31 cellular contexts compared by ENCODE assay signal in the genomic region with DNA sequence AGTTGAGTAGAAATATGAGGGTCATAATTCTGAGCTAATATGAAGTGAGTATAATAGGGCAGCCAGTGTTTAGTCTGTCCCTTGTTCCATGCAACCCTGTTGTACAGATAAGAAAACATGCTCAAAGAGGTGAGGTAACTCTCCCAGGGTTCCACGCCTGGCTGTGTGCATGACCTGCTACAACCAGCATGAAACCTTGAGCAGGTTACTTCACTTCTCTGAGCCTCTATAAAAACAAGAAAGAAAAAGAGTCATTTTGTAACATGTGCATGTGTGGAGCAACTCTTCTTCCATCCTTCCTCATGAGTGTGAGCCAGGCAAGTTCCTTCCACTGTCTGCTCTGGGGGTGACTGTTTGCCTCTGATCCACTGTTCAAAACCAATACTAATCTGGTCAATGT. TPM values are rescaled to one million over a fixed set of nuclear protein-coding genes. Genes with fewer than 3 reads are reported as not detected.
DNase-seq lines count a peak whose midpoint lies in the region; ATAC-seq and FAIRE-seq lines count a peak whose summit lies in the region.
"Had no signal": no experiment of that assay in that cellular context is flagged by ENCODE, and none has a peak within 500 bp of the region (broad histone marks: within the 10 kb centered on the region; RNA-seq: fewer than 3 reads in every experiment).

No MANE protein-coding gene starts in this region.

- DNase-seq in GF-D8 (lab: John Stamatoyannopoulos, UW) (peak; percentile 63), SKM-1 (lab: John Stamatoyannopoulos, UW; ENCODE audit: unreplicated experiment) (peak; percentile 84), left colon (no peak), small intestine (peak; percentile 67), cerebellar cortex (ENCODE audit: low spot score) (no peak)
- DNase-seq in activated CD8-positive, alpha-beta memory T cell treated with anti-CD3 and anti-CD28 coated beads, Interleukin-2, amount 10 ng/mL, durations not matched to agents 7 days and 5 days: no peak
- no peak for DNase-seq in activated CD4-positive, CD25-positive, alpha-beta regulatory T cell treated with anti-CD3 and anti-CD28 coated beads, Interleukin-2, amount 50 U/mL, for 72 hours
- DNase-seq: activated B cell treated with CpG ODN at 0.5 μM for 24 hours; activated CD4-positive, alpha-beta T cell treated with anti-CD3 and anti-CD28 coated beads, Interleukin-2, amount 50 U/mL, for 1 hour; activated gamma-delta T cell treated with Interleukin-2 at 50 U/mL for 16 hours; activated naive CD8-positive, alpha-beta T cell treated with anti-CD3 and anti-CD28 coated beads, Interleukin-2, amount 50 U/mL, for 24 hours; activated T-cell treated with anti-CD3 and anti-CD28 coated beads, Interleukin-2, amount 50 U/mL, for 4 hours; effector memory CD4-positive, alpha-beta T cell; EL; lower lobe of right lung; MM.1S; NCI-H1417 treated with DMSO at 0.1 percent for 48 hours; NCI-H2081 treated with DMSO at 0.1 percent for 48 hours; NCI-H2227 treated with DMSO at 0.1 percent for 48 hours; stimulated activated CD4-positive, alpha-beta T cell treated with anti-CD3 and anti-CD28 coated beads, Interleukin-1b, Interleukin-23, amount 100 ng/mL, for 48 hours; stimulated activated naive CD8-positive, alpha-beta T cell treated with anti-CD3 and anti-CD28 coated beads, Interleukin-15, Interleukin-2, amounts not matched to agents 100 U/mL and 50 U/mL, for 24 hours had no signal

- no peak overlapping the region for H3K4me3 Mint-ChIP-seq in activated CD8-positive, alpha-beta memory T cell treated with anti-CD3 and anti-CD28 coated beads, Interleukin-2, amount 10 ng/mL, durations not matched to agents 7 days and 5 days
- H3K4me3 Mint-ChIP-seq: activated B cell treated with CpG ODN at 0.5 μM for 24 hours; activated naive CD8-positive, alpha-beta T cell treated with anti-CD3 and anti-CD28 coated beads, Interleukin-2, amount 50 U/mL, for 24 hours; activated T-cell treated with anti-CD3 and anti-CD28 coated beads, Interleukin-2, amount 50 U/mL, for 4 hours; natural killer cell treated with Interleukin-12 subunit alpha and Interleukin-12 subunit beta and Interleukin-15 and Interleukin-18, amount 100 ng/mL, for 72 hours had no signal

- peaks cover 0 to 3% of the 10 kb centered on the region in 2 donors for H3K4me1 ChIP-seq in small intestine (ENCODE audit: control insufficient read depth in 2 of 2, insufficient read depth in 1 of 2, low read depth in 1 of 2, low read length in 1 of 2)
- H3K4me1 ChIP-seq: esophagus muscularis mucosa, lower lobe of right lung had no signal

- H3K36me3 Mint-ChIP-seq in activated CD8-positive, alpha-beta memory T cell treated with anti-CD3 and anti-CD28 coated beads, Interleukin-2, amount 10 ng/mL, durations not matched to agents 7 days and 5 days: peaks cover 7% of the 10 kb centered on the region
- H3K36me3 Mint-ChIP-seq: natural killer cell treated with Interleukin-12 subunit alpha and Interleukin-12 subunit beta and Interleukin-15 and Interleukin-18, amount 100 ng/mL, for 72 hours had no signal

- intact Hi-C loops in left colon (cut with DNase I, micrococcal nuclease): no loop called here

- no peaks in the 10 kb centered on the region for H3K36me3 ChIP-seq in small intestine (ENCODE audit: control insufficient read depth in 2 of 2, insufficient read depth in 2 of 2, low read length in 2 of 2)
- H3K36me3 ChIP-seq: cardiac muscle cell, esophagus muscularis mucosa, lower lobe of right lung had no signal

- no peaks in the 10 kb centered on the region for H3K27me3 ChIP-seq in small intestine (ENCODE audit: control insufficient read depth in 2 of 2, insufficient read depth in 2 of 2, low read length in 2 of 2)
- H3K27me3 ChIP-seq: BLaER1, esophagus muscularis mucosa, foreskin keratinocyte had no signal

- CTCF ChIA-PET in activated CD8-positive, alpha-beta memory T cell treated with anti-CD3 and anti-CD28 coated beads, Interleukin-2, amount 10 ng/mL, durations not matched to agents 7 days and 5 days (lab: Charles Lee): no interaction called here

- H3K4me3 ChIP-seq in small intestine (ENCODE audit: low read depth in 1 of 2, low read length in 2 of 2): no peak overlapping the region
- H3K4me3 ChIP-seq: BLaER1, cardiac muscle cell, coronary artery, esophagus muscularis mucosa, lower lobe of right lung had no signal

- peak overlapping the region in 1 of 2 donors; percentile 28 for H3K27ac ChIP-seq in small intestine (ENCODE audit: low read depth in 1 of 2, low read length in 1 of 2)
- H3K27ac ChIP-seq: BLaER1, cardiac muscle cell, coronary artery, esophagus muscularis mucosa, foreskin keratinocyte, KMS-11, lower lobe of right lung, RWPE1 had no signal

- no peak overlapping the region for H3K27ac Mint-ChIP-seq in activated CD8-positive, alpha-beta memory T cell treated with anti-CD3 and anti-CD28 coated beads, Interleukin-2, amount 10 ng/mL, durations not matched to agents 7 days and 5 days
- H3K27ac Mint-ChIP-seq: activated B cell treated with CpG ODN at 0.5 μM for 24 hours; activated naive CD8-positive, alpha-beta T cell treated with anti-CD3 and anti-CD28 coated beads, Interleukin-2, amount 50 U/mL, for 24 hours; natural killer cell treated with Interleukin-12 subunit alpha and Interleukin-12 subunit beta and Interleukin-15 and Interleukin-18, amount 100 ng/mL, for 72 hours had no signal

- FAIRE-seq in small intestine (lab: Jason Lieb, UNC): no peak
- FAIRE-seq: astrocyte, H1 had no signal

- no peaks in the 10 kb centered on the region for H3K9me3 ChIP-seq in small intestine (ENCODE audit: control insufficient read depth, low read depth)
- H3K9me3 ChIP-seq: esophagus muscularis mucosa had no signal

- peak; percentile 51 for ATAC-seq in left colon
- ATAC-seq in activated CD8-positive, alpha-beta memory T cell treated with anti-CD3 and anti-CD28 coated beads, Interleukin-2, amount 10 ng/mL, durations not matched to agents 7 days and 5 days: no peak
- ATAC-seq: activated naive CD8-positive, alpha-beta T cell treated with anti-CD3 and anti-CD28 coated beads, Interleukin-2, amount 50 U/mL, for 24 hours; activated T-cell treated with anti-CD3 and anti-CD28 coated beads, Interleukin-2, amount 50 U/mL, for 4 hours; natural killer cell treated with Interleukin-12 subunit alpha and Interleukin-12 subunit beta and Interleukin-15 and Interleukin-18, amount 100 ng/mL, for 72 hours; stimulated activated naive CD8-positive, alpha-beta T cell treated with anti-CD3 and anti-CD28 coated beads, Interleukin-15, Interleukin-2, amounts not matched to agents 100 U/mL and 50 U/mL, for 24 hours had no signal

- no peaks in the 10 kb centered on the region for H3K27me3 Mint-ChIP-seq in activated CD8-positive, alpha-beta memory T cell treated with anti-CD3 and anti-CD28 coated beads, Interleukin-2, amount 10 ng/mL, durations not matched to agents 7 days and 5 days
- H3K27me3 Mint-ChIP-seq: activated B cell treated with CpG ODN at 0.5 μM for 24 hours; activated naive CD8-positive, alpha-beta T cell treated with anti-CD3 and anti-CD28 coated beads, Interleukin-2, amount 50 U/mL, for 24 hours; natural killer cell treated with Interleukin-12 subunit alpha and Interleukin-12 subunit beta and Interleukin-15 and Interleukin-18, amount 100 ng/mL, for 72 hours had no signal

- no peaks in the 10 kb centered on the region for H3K9me3 Mint-ChIP-seq in activated CD8-positive, alpha-beta memory T cell treated with anti-CD3 and anti-CD28 coated beads, Interleukin-2, amount 10 ng/mL, durations not matched to agents 7 days and 5 days (ENCODE audit: low read depth)
- H3K9me3 Mint-ChIP-seq: activated B cell treated with CpG ODN at 0.5 μM for 24 hours; activated T-cell treated with anti-CD3 and anti-CD28 coated beads, Interleukin-2, amount 50 U/mL, for 4 hours; natural killer cell treated with Interleukin-12 subunit alpha and Interleukin-12 subunit beta and Interleukin-15 and Interleukin-18, amount 100 ng/mL, for 72 hours had no signal

- H3K4me1 Mint-ChIP-seq in activated CD8-positive, alpha-beta memory T cell treated with anti-CD3 and anti-CD28 coated beads, Interleukin-2, amount 10 ng/mL, durations not matched to agents 7 days and 5 days: peaks cover 4% of the 10 kb centered on the region
- H3K4me1 Mint-ChIP-seq: activated naive CD8-positive, alpha-beta T cell treated with anti-CD3 and anti-CD28 coated beads, Interleukin-2, amount 50 U/mL, for 24 hours had no signal

- WGBS in small intestine, 3 donors: 39 to 67% (median 50%) methylated on average over 1 of the region's 1 CpG

RNA-seq across cellular contexts. Expression of gene GFOD2, which starts 21.7 kb away (rescaled TPM):
- 10 to 100 TPM; 26.8 to 28.7 TPM for total RNA-seq in left colon
- 10 to 100 TPM in 2 of 3 donors, 1 to 10 TPM in 1; 9.7 to 28.6 (median 14.3) TPM for polyA plus RNA-seq in small intestine
- 10 to 100 TPM; 15.1 to 15.8 TPM for total RNA-seq in activated CD8-positive, alpha-beta memory T cell treated with anti-CD3 and anti-CD28 coated beads, Interleukin-2, amount 10 ng/mL, durations not matched to agents 7 days and 5 days

RNA-seq across cellular contexts. Expression of gene C16orf86, which starts 30.8 kb away (rescaled TPM):
- total RNA-seq in left colon: 1 to 10 TPM in 1 of 2 donors, under 1 TPM in 1; 0.92 to 1.5 TPM
- polyA plus RNA-seq in small intestine: 1 to 10 TPM in 2 of 3 donors, not detected in 1; 1.9 to 3.2 TPM
- total RNA-seq in activated CD8-positive, alpha-beta memory T cell treated with anti-CD3 and anti-CD28 coated beads, Interleukin-2, amount 10 ng/mL, durations not matched to agents 7 days and 5 days: 1 to 10 TPM; 4.1 to 5.1 TPM

RNA-seq across cellular contexts. Expression of gene ENKD1, which starts 30.9 kb away (rescaled TPM):
- 1 to 10 TPM; 7.4 to 9.0 TPM for total RNA-seq in left colon
- 10 to 100 TPM in 2 of 3 donors, 1 to 10 TPM in 1; 4.1 to 13.2 (median 13.0) TPM for polyA plus RNA-seq in small intestine
- total RNA-seq in activated CD8-positive, alpha-beta memory T cell treated with anti-CD3 and anti-CD28 coated beads, Interleukin-2, amount 10 ng/mL, durations not matched to agents 7 days and 5 days: 1 to 10 TPM; 6.2 to 8.0 TPM

RNA-seq across cellular contexts. Expression of gene PARD6A, which starts 36.6 kb away (rescaled TPM):
- total RNA-seq in left colon: 1 to 10 TPM; 4.1 to 4.4 TPM
- 1 to 10 TPM; 2.5 to 6.8 (median 3.0) TPM for polyA plus RNA-seq in small intestine
- 10 to 100 TPM; 15.2 to 15.5 TPM for total RNA-seq in activated CD8-positive, alpha-beta memory T cell treated with anti-CD3 and anti-CD28 coated beads, Interleukin-2, amount 10 ng/mL, durations not matched to agents 7 days and 5 days

RNA-seq across cellular contexts. Expression of gene ACD, which starts 37.3 kb away (rescaled TPM):
- 1 to 10 TPM; 8.8 to 9.7 TPM for total RNA-seq in left colon
- polyA plus RNA-seq in small intestine: 10 to 100 TPM in 2 of 3 donors, 1 to 10 TPM in 1; 7.2 to 15.2 (median 12.2) TPM
- 10 to 100 TPM; 49.7 to 58.1 TPM for total RNA-seq in activated CD8-positive, alpha-beta memory T cell treated with anti-CD3 and anti-CD28 coated beads, Interleukin-2, amount 10 ng/mL, durations not matched to agents 7 days and 5 days

Comparison
In these comparisons a context has a peak if more than half of its experiments do, and no peak if none do; other contexts are left out.
1. DNase-seq: peak in GF-D8 (single experiment), SKM-1 (single experiment) and small intestine (single experiment); none in left colon (0 of 2), activated CD8-positive, alpha-beta memory T cell treated with anti-CD3 and anti-CD28 coated beads, Interleukin-2, amount 10 ng/mL, durations not matched to agents 7 days and 5 days (single experiment), cerebellar cortex (single experiment) and activated CD4-positive, CD25-positive, alpha-beta regulatory T cell treated with anti-CD3 and anti-CD28 coated beads, Interleukin-2, amount 50 U/mL, for 72 hours (single experiment).